In the genomic region with DNA sequence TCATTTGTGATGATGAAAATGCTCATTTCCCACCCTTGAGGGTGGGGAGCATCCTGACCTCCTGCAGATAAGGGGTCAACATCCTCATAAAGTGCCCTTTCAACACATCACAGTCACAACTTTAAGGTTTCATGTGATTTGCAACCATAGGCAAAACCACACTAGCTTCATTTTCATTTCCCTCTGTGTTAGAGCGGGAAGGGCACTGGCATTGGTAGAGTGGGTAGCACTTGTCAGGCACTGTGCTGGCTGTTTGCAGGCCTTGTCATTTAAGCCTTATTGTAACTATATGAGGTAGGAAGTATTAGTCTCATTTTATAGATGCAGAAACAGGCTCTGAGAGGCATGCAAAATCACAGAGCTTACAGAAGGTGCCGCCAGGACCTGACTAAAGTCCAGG, we compare ENCODE assay signal across 33 cellular contexts. TPM values are rescaled to one million over a fixed set of nuclear protein-coding genes. Genes with fewer than 3 reads are reported as not detected.
"Had no signal": no experiment of that assay in that cellular context is flagged by ENCODE, and none has a peak within 500 bp of the region (broad histone marks: within the 10 kb centered on the region; RNA-seq: fewer than 3 reads in every experiment).

No MANE protein-coding gene starts in this region.

- H3K9me3 Mint-ChIP-seq: mesothelial cell of epicardium; natural killer cell treated with Interleukin-12 subunit alpha and Interleukin-12 subunit beta and Interleukin-15 and Interleukin-18, amount 100 ng/mL, for 72 hours; neural crest cell had no signal

- H3K4me3 ChIP-seq: coronary artery, esophagus squamous epithelium, heart right ventricle, left lung, mucosa of descending colon, prostate gland, right atrium auricular region, smooth muscle cell, stomach, thyroid gland had no signal

- H3K27me3 ChIP-seq: esophagus squamous epithelium, left lung, right atrium auricular region, stomach, thyroid gland had no signal

- H3K27ac ChIP-seq: coronary artery, esophagus squamous epithelium, heart right ventricle, left lung, neutrophil, prostate gland, right atrium auricular region, thyroid gland had no signal

- ATAC-seq: heart right ventricle; left cardiac atrium; left lung; mucosa of descending colon; natural killer cell treated with Interleukin-12 subunit alpha and Interleukin-12 subunit beta and Interleukin-15 and Interleukin-18, amount 100 ng/mL, for 72 hours; sciatic nerve had no signal

- H3K27ac Mint-ChIP-seq: mesothelial cell of epicardium; naive B cell; natural killer cell treated with Interleukin-12 subunit alpha and Interleukin-12 subunit beta and Interleukin-15 and Interleukin-18, amount 100 ng/mL, for 72 hours had no signal

- H3K4me1 ChIP-seq: esophagus squamous epithelium, heart right ventricle, left lung, prostate gland, right atrium auricular region, thyroid gland had no signal

- H3K4me1 Mint-ChIP-seq: mesothelial cell of epicardium, naive B cell, neural crest cell had no signal

- H3K36me3 ChIP-seq: esophagus squamous epithelium, heart right ventricle, left lung, neutrophil, prostate gland, right atrium auricular region, stomach, thyroid gland had no signal

- H3K4me3 Mint-ChIP-seq: mesothelial cell of epicardium; naive B cell; natural killer cell treated with Interleukin-12 subunit alpha and Interleukin-12 subunit beta and Interleukin-15 and Interleukin-18, amount 100 ng/mL, for 72 hours; neural crest cell had no signal

- DNase-seq: dermis blood vessel endothelial cell; effector memory CD4-positive, alpha-beta T cell; erythroblast; esophagus squamous epithelium; foreskin melanocyte; glutamatergic neuron; heart right ventricle; hippocampal formation; left cardiac atrium; left lung; mesenchymal stem cell; mucosa of descending colon; naive B cell; stimulated activated CD4-positive, alpha-beta T cell treated with anti-CD3 and anti-CD28 coated beads, Interleukin-12 subunit alpha, Interleukin-12 subunit beta, amount 100 ng/mL, for 4 hours; stimulated activated CD4-positive, alpha-beta T cell treated with anti-CD3 and anti-CD28 coated beads, Interleukin-1b, Interleukin-23, amount 100 ng/mL, for 48 hours; stimulated activated CD4-positive, alpha-beta T cell treated with anti-CD3 and anti-CD28 coated beads, Interleukin-4, amount 100 ng/mL, for 1 hour; stimulated activated CD8-positive, alpha-beta memory T cell treated with anti-CD3 and anti-CD28 coated beads, Interleukin-4, amount 100 ng/mL, for 48 hours; stimulated activated naive CD4-positive, alpha-beta T cell treated with Interleukin-2 at 50 U/mL for 16 hours; stomach; thyroid gland; trophoblast cell had no signal

- H3K9me3 ChIP-seq: esophagus squamous epithelium, heart right ventricle, left lung, mucosa of descending colon, neutrophil, prostate gland, right atrium auricular region, stomach, thyroid gland had no signal

- H3K36me3 Mint-ChIP-seq: mesothelial cell of epicardium; naive B cell; natural killer cell treated with Interleukin-12 subunit alpha and Interleukin-12 subunit beta and Interleukin-15 and Interleukin-18, amount 100 ng/mL, for 72 hours had no signal

RNA-seq across cellular contexts. Expression of gene SLC26A5, which starts 58.7 kb away (rescaled TPM):
- total RNA-seq: heart right ventricle; kidney epithelial cell; left cardiac atrium; mesothelial cell of epicardium; natural killer cell treated with Interleukin-12 subunit alpha and Interleukin-12 subunit beta and Interleukin-15 and Interleukin-18, amount 100 ng/mL, for 72 hours; neural crest cell; osteocyte; right atrium auricular region; smooth muscle cell; temporal lobe had no signal
- polyA plus RNA-seq: heart right ventricle, smooth muscle cell had no signal
